Comparison of ENCODE assay signal across 33 cellular contexts in genomic region chr10:129550111-129550510, GRCh38.
"Had no signal": no experiment of that assay in that cellular context is flagged by ENCODE, and none has a peak within 500 bp of the region (broad histone marks: within the 10 kb centered on the region; RNA-seq: fewer than 3 reads in every experiment).

No MANE protein-coding gene starts in this region.

- H3K27ac ChIP-seq: heart left ventricle, left lung, lower lobe of right lung, neutrophil, pancreas, prostate gland, sigmoid colon, stomach, testis, thyroid gland, transverse colon, upper lobe of right lung had no signal

- H3K27ac Mint-ChIP-seq: immature natural killer cell, nephron had no signal

- H3K9me3 ChIP-seq: heart left ventricle, left lung, lower lobe of right lung, neutrophil, pancreas, prostate gland, sigmoid colon, stomach, testis, thyroid gland, transverse colon, upper lobe of right lung had no signal

- FAIRE-seq: islet of Langerhans, kidney, pancreas, urothelium cell line had no signal

- H3K9me3 Mint-ChIP-seq: immature natural killer cell; nephron; neural crest cell; stimulated activated memory B cell treated with anti-CD40 and anti-IgM and Interleukin-4, amounts not matched to agents 10 μg/mL and 1 μg/mL and 100 μg/mL, for 72 hours had no signal

- H3K27me3 Mint-ChIP-seq: naive thymus-derived CD8-positive, alpha-beta T cell; stimulated activated memory B cell treated with anti-CD40 and anti-IgM and Interleukin-4, amounts not matched to agents 10 μg/mL and 1 μg/mL and 100 μg/mL, for 72 hours had no signal

- H3K4me3 ChIP-seq: heart left ventricle, left lung, lower lobe of right lung, pancreas, prostate gland, sigmoid colon, smooth muscle cell, stomach, testis, thyroid gland, transverse colon, upper lobe of right lung had no signal

- ATAC-seq: heart left ventricle; left colon; left lung; lower lobe of right lung; naive thymus-derived CD8-positive, alpha-beta T cell; pancreas; right cardiac atrium; stimulated activated memory B cell treated with anti-CD40 and anti-IgM and Interleukin-4, amounts not matched to agents 10 μg/mL and 1 μg/mL and 100 μg/mL, for 72 hours; stimulated activated naive CD8-positive, alpha-beta T cell treated with anti-CD3 and anti-CD28 coated beads, Interleukin-15, Interleukin-2, amounts not matched to agents 100 U/mL and 50 U/mL, for 24 hours; upper lobe of right lung had no signal

- H3K36me3 ChIP-seq: heart left ventricle, left lung, neutrophil, pancreas, prostate gland, sigmoid colon, thyroid gland, transverse colon, upper lobe of right lung had no signal

- H3K4me1 ChIP-seq: left lung, lower lobe of right lung, pancreas, prostate gland, testis, thyroid gland, transverse colon, upper lobe of right lung had no signal

- H3K4me3 Mint-ChIP-seq: immature natural killer cell; naive thymus-derived CD8-positive, alpha-beta T cell; nephron; neural crest cell; stimulated activated memory B cell treated with anti-CD40 and anti-IgM and Interleukin-4, amounts not matched to agents 10 μg/mL and 1 μg/mL and 100 μg/mL, for 72 hours had no signal

- DNase-seq: heart left ventricle; hypothalamus; immature natural killer cell; kidney; left colon; left lung; lower lobe of right lung; mammary epithelial cell; mesenchymal stem cell; naive thymus-derived CD8-positive, alpha-beta T cell; pancreas; posterior cingulate gyrus; retina; sigmoid colon; stimulated activated CD4-positive, alpha-beta T cell treated with anti-CD3 and anti-CD28 coated beads, Interleukin-1b, Interleukin-23, amount 100 ng/mL, for 48 hours; stimulated activated CD4-positive, alpha-beta T cell treated with anti-CD3 and anti-CD28 coated beads, Interleukin-2, amount 100 ng/mL, for 48 hours; stimulated activated CD4-positive, alpha-beta T cell treated with anti-CD3 and anti-CD28 coated beads, Interleukin-4, amount 100 ng/mL, for 4 hours; stimulated activated CD8-positive, alpha-beta memory T cell treated with anti-CD3 and anti-CD28 coated beads, Interleukin-4, amount 100 ng/mL, for 48 hours; stimulated activated naive CD8-positive, alpha-beta T cell treated with anti-CD3 and anti-CD28 coated beads, Interleukin-15, Interleukin-2, amounts not matched to agents 100 U/mL and 50 U/mL, for 24 hours; stomach; testis; thyroid gland; transverse colon; upper lobe of right lung had no signal

- H3K4me2 ChIP-seq: smooth muscle cell had no signal

- H3K27me3 ChIP-seq: heart left ventricle, left lung, neutrophil, pancreas, sigmoid colon, stomach, testis, thyroid gland, transverse colon, upper lobe of right lung had no signal
